31 cellular contexts compared by ENCODE assay signal in genomic region chr15:69634860-69635259, GRCh38.
"Had no signal": no experiment of that assay in that cellular context is flagged by ENCODE, and none has a peak within 500 bp of the region (broad histone marks: within the 10 kb centered on the region; RNA-seq: fewer than 3 reads in every experiment).

No MANE protein-coding gene starts in this region.

- H3K9me3 ChIP-seq: ovary, suprapubic skin, testis, tibial artery, transverse colon, upper lobe of right lung, uterus had no signal

- H3K4me1 Mint-ChIP-seq: nephron had no signal

- H3K4me3 Mint-ChIP-seq: natural killer cell; nephron; neural progenitor cell; stimulated activated memory B cell treated with anti-CD40 and anti-IgM and Interleukin-4, amounts not matched to agents 10 μg/mL and 1 μg/mL and 100 μg/mL, for 72 hours; stimulated activated naive CD8-positive, alpha-beta T cell treated with anti-CD3 and anti-CD28 coated beads, Interleukin-15, amount 100 ng/mL, for 72 hours; type B pancreatic cell had no signal

- H3K4me2 ChIP-seq: neural progenitor cell, smooth muscle cell had no signal

- H3K9me3 Mint-ChIP-seq: natural killer cell, neural progenitor cell, type B pancreatic cell had no signal

- H3K4me3 ChIP-seq: neural progenitor cell, ovary, psoas muscle, skin epidermis, smooth muscle cell, spleen, suprapubic skin, testis, tibial artery, transverse colon, upper lobe of right lung, uterus had no signal

- ATAC-seq: natural killer cell; psoas muscle; right cardiac atrium; sciatic nerve; stimulated activated memory B cell treated with anti-CD40 and anti-IgM and Interleukin-4, amounts not matched to agents 10 μg/mL and 1 μg/mL and 100 μg/mL, for 72 hours; stimulated activated naive CD8-positive, alpha-beta T cell treated with anti-CD3 and anti-CD28 coated beads, Interleukin-15, amount 100 ng/mL, for 72 hours; stimulated activated naive CD8-positive, alpha-beta T cell treated with anti-CD3 and anti-CD28 coated beads, Interleukin-15, Interleukin-2, amounts not matched to agents 100 U/mL and 50 U/mL, for 24 hours; upper lobe of right lung had no signal

- DNase-seq: natural killer cell; occipital lobe; ovary; posterior cingulate gyrus; psoas muscle; right cardiac atrium; spleen; stimulated activated CD4-positive, alpha-beta T cell treated with anti-CD3 and anti-CD28 coated beads, Interleukin-12 subunit alpha, Interleukin-12 subunit beta, amount 100 ng/mL, for 4 hours; stimulated activated CD4-positive, alpha-beta T cell treated with anti-CD3 and anti-CD28 coated beads, Interleukin-1b, Interleukin-23, amount 100 ng/mL, for 48 hours; stimulated activated CD4-positive, alpha-beta T cell treated with anti-CD3 and anti-CD28 coated beads, Interleukin-4, amount 100 ng/mL, for 1 hour; stimulated activated CD4-positive, alpha-beta T cell treated with anti-CD3 and anti-CD28 coated beads, Interleukin-4, amount 100 ng/mL, for 4 hours; stimulated activated CD8-positive, alpha-beta memory T cell treated with anti-CD3 and anti-CD28 coated beads, Interleukin-4, amount 100 ng/mL, for 48 hours; stimulated activated naive CD4-positive, alpha-beta T cell; stimulated activated naive CD8-positive, alpha-beta T cell treated with anti-CD3 and anti-CD28 coated beads, Interleukin-15, amount 100 ng/mL, for 72 hours; stimulated activated naive CD8-positive, alpha-beta T cell treated with anti-CD3 and anti-CD28 coated beads, Interleukin-15, Interleukin-2, amounts not matched to agents 100 U/mL and 50 U/mL, for 24 hours; substantia nigra; testis; tibial artery; transverse colon; upper lobe of right lung; uterus had no signal

- H3K27ac ChIP-seq: neural progenitor cell, ovary, parathyroid adenoma, psoas muscle, skin epidermis, spleen, suprapubic skin, testis, tibial artery, transverse colon, upper lobe of right lung, uterus had no signal

- H3K27me3 ChIP-seq: neural progenitor cell, ovary, testis, uterus had no signal

- H3K27ac Mint-ChIP-seq: natural killer cell; nephron; neural progenitor cell; progenitor cell of endocrine pancreas; stimulated activated memory B cell treated with anti-CD40 and anti-IgM and Interleukin-4, amounts not matched to agents 10 μg/mL and 1 μg/mL and 100 μg/mL, for 72 hours; stimulated activated naive CD8-positive, alpha-beta T cell treated with anti-CD3 and anti-CD28 coated beads, Interleukin-15, amount 100 ng/mL, for 72 hours; type B pancreatic cell had no signal

- H3K4me1 ChIP-seq: neural progenitor cell, parathyroid adenoma, psoas muscle, spleen, suprapubic skin, testis, tibial artery, transverse colon, upper lobe of right lung, uterus had no signal

- H3K36me3 ChIP-seq: ovary, spleen, suprapubic skin, tibial artery, transverse colon, upper lobe of right lung, uterus had no signal

- H3K36me3 Mint-ChIP-seq: natural killer cell; neural progenitor cell; stimulated activated memory B cell treated with anti-CD40 and anti-IgM and Interleukin-4, amounts not matched to agents 10 μg/mL and 1 μg/mL and 100 μg/mL, for 72 hours; type B pancreatic cell had no signal
